1 cellular context compared by ENCODE assay signal in the genomic region with DNA sequence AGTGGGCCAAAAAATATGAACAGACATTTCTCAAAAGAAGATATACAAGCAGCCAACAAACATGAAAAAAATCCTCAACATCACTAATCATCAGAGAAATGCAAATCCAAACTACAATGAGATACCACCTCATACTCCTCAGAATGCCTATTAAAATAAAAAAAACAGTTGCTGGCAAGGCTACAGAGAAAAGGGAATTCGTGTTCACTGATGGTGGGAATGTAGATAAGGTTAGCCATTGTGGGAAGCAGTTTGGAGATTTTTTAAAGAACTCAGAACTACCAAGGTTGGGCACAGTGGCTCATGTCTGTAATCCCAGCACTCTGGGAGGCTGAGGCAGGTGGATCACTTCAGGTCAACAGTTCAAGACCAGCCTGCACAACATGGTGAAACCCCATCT.
TF ChIP-seq lines count a peak whose summit lies in the region.

No MANE protein-coding gene starts in this region.

TF ChIP-seq in K562, 482 proteins besides CTCF, POLR2A, EP300 and RAD21:
- peak; percentile 53 for TF ChIP-seq RBM25 (IDR thresholded peaks at IDR 0.05; ENCODE audit: low read depth, low read length, severe bottlenecking)
- TF ChIP-seq, protein P1, sequence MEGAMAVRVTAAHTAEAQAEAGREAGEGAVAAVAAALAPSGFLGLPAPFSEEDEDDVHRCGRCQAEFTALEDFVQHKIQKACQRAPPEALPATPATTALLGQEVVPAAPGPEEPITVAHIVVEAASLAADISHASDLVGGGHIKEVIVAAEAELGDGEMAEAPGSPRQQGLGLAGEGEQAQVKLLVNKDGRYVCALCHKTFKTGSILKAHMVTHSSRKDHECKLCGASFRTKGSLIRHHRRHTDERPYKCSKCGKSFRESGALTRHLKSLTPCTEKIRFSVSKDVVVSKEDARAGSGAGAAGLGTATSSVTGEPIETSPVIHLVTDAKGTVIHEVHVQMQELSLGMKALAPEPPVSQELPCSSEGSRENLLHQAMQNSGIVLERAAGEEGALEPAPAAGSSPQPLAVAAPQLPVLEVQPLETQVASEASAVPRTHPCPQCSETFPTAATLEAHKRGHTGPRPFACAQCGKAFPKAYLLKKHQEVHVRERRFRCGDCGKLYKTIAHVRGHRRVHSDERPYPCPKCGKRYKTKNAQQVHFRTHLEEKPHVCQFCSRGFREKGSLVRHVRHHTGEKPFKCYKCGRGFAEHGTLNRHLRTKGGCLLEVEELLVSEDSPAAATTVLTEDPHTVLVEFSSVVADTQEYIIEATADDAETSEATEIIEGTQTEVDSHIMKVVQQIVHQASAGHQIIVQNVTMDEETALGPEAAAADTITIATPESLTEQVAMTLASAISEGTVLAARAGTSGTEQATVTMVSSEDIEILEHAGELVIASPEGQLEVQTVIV (CRISPR knock-in tag; IDR thresholded peaks at IDR 0.05; ENCODE audit: borderline replicate concordance): no peak
- TF ChIP-seq L3MBTL2 (IDR thresholded peaks at IDR 0.05): no peak
- TF ChIP-seq ZNF24 (IDR thresholded peaks at IDR 0.05): no peak
